ENCODE assay signal across 9 cellular contexts in the genomic region with DNA sequence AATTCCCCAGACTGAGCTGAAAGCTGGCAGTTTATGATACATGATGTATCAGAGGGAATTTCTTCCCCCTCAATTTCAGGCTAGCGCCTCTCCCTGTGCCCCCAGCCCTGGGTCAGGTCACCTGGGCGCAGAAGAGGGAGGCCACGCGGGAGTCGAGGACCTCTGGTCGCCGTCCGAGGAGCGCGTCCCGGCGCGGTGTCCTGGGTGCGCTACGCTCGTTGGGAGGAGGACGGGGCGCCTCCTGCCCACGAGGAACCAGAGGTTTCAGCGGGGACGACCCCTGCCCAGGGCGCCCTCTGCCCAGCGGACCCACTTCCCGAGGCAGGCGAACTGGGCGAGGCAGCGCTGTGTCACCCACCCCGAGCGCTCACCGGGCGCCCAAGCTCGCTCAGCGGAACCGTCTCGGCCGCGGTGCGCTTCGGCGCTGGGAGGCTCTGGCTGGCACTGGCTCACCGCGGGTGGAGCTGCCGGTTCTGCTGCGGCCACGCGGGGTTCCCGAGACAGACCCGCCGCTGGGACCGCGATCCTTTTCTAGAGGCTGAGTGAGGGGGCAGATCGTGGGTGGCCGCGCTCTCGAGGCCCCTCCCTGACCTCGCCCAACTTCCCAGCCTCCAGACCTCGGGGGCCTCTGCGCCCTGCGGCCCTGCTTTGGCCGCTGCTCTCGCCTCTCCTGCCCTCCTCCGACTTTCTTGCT. TPM values are rescaled to one million over a fixed set of nuclear protein-coding genes. Genes with fewer than 3 reads are reported as not detected.
DNase-seq lines count a peak whose midpoint lies in the region; ATAC-seq and TF ChIP-seq lines count a peak whose summit lies in the region.
"Had no signal": no experiment of that assay in that cellular context is flagged by ENCODE, and none has a peak within 500 bp of the region (broad histone marks: within the 10 kb centered on the region; RNA-seq: fewer than 3 reads in every experiment).

Gene FAM237B (minus strand): TSS at position 504 of the 694 bp plus-strand sequence. CDS start 1,556 bp downstream, outside the sequence.

- H3K27me3 Mint-ChIP-seq in chondrocyte (ENCODE audit: low read depth) (peaks cover 72% of the 10 kb centered on the region), type B pancreatic cell (peaks cover 78% of the 10 kb centered on the region)

- H3K4me3 Mint-ChIP-seq in chondrocyte (ENCODE audit: unreplicated experiment) (peak within 1 kb of the TSS; percentile 53), type B pancreatic cell (peak within 1 kb of the TSS; percentile 76)
- H3K4me3 Mint-ChIP-seq: activated B cell treated with CpG ODN at 0.5 μM for 24 hours had no signal

- no peaks in the 10 kb centered on the region for H3K9me2 ChIP-seq in OCI-LY7 (ENCODE audit: insufficient read depth, low read length)

- no peak within 1 kb of the TSS for H3K4me2 ChIP-seq in OCI-LY7 (ENCODE audit: low read length)

- H3K4me3 ChIP-seq in left lung (peak within 1 kb of the TSS in 1 of 2 donors; percentile 3), OCI-LY7 (ENCODE audit: low read depth, low read length, poor library complexity, severe bottlenecking) (no peak within 1 kb of the TSS)

- H4K20me1 ChIP-seq in OCI-LY7 (ENCODE audit: insufficient read depth, low read length), result no peaks in the 10 kb centered on the region

- H3K9me3 ChIP-seq in left lung, result no peaks in the 10 kb centered on the region
- no peaks in the 10 kb centered on the region for H3K9me3 ChIP-seq in OCI-LY7 (ENCODE audit: low read length)

- ATAC-seq in Right ventricle myocardium superior (ENCODE audit: poor library complexity), result peak; percentile 39
- ATAC-seq in left lung, result peak; percentile 56

- H3K4me1 ChIP-seq in left lung (peaks cover 0 to 7% of the 10 kb centered on the region in 2 donors), OCI-LY7 (ENCODE audit: insufficient read depth, low read length, poor library complexity, severe bottlenecking) (no peaks in the 10 kb centered on the region)

- no TSS peak for BruUV-seq in OCI-LY7 (replicated peaks; lab: Mats Ljungman, UMichigan)

- H3K36me3 ChIP-seq in left lung (no peaks in the 10 kb centered on the region), OCI-LY7 (ENCODE audit: insufficient read depth, low read length) (no peaks in the 10 kb centered on the region)

- H3K4me1 Mint-ChIP-seq in chondrocyte (ENCODE audit: low read depth), result peaks cover 10% of the 10 kb centered on the region
- peaks cover 8% of the 10 kb centered on the region for H3K4me1 Mint-ChIP-seq in type B pancreatic cell (ENCODE audit: unreplicated experiment)

- TF ChIP-seq CTCF in chondrocyte (IDR thresholded peaks at IDR 0.05) (no peak), left lung (IDR thresholded peaks at IDR 0.05) (no peak), type B pancreatic cell (conservative IDR thresholded peaks at IDR 0.05) (no peak), OCI-LY7 (conservative IDR thresholded peaks at IDR 0.05; ENCODE audit: low read length) (no peak)

- no peak within 1 kb of the TSS for H2AFZ ChIP-seq in OCI-LY7 (ENCODE audit: low read length)

- H3K27me3 ChIP-seq in left lung, result peaks cover 43 to 77% of the 10 kb centered on the region in 2 donors

- no peak within 1 kb of the TSS for H3K27ac Mint-ChIP-seq in chondrocyte (ENCODE audit: unreplicated experiment)
- no peak within 1 kb of the TSS for H3K27ac Mint-ChIP-seq in type B pancreatic cell
- H3K27ac Mint-ChIP-seq: activated B cell treated with CpG ODN at 0.5 μM for 24 hours had no signal

- no peaks in the 10 kb centered on the region for H3K36me3 Mint-ChIP-seq in chondrocyte (ENCODE audit: low read depth)
- no peaks in the 10 kb centered on the region for H3K36me3 Mint-ChIP-seq in type B pancreatic cell

- H3K27ac ChIP-seq in left lung (no peak within 1 kb of the TSS), OCI-LY7 (ENCODE audit: low read depth, low read length, poor library complexity, severe bottlenecking) (no peak within 1 kb of the TSS)

- POLR2A ChIA-PET in OCI-LY7 (lab: Charles Lee), result interaction anchor here (0.7 kb wide), 1 partner anchor 99 kb away, joined by 3 read pairs; no protein-coding TSS in a partner anchor

- DNase-seq in Right ventricle myocardium superior (peak; percentile 43), cardiac septum (ENCODE audit: low spot score) (no peak), chondrocyte (ENCODE audit: low spot score) (no peak), left lung (peak in 1 of 2 donors; percentile 80), type B pancreatic cell (ENCODE audit: extremely low spot score, unreplicated experiment) (peak; percentile 68), HCEC 1CT (no peak), SHP77 (lab: John Stamatoyannopoulos, UW) (no peak), OCI-LY7 (ENCODE audit: low spot score) (no peak)
- DNase-seq: activated B cell treated with CpG ODN at 0.5 μM for 24 hours had no signal

- intact Hi-C loops in Right ventricle myocardium superior (cut with DNase I) (no loop called here), cardiac septum (cut with DNase I) (no loop called here), left lung (cut with DNase I) (no loop called here), OCI-LY7 (cut with micrococcal nuclease; ENCODE audit: unreplicated experiment) (no loop called here)

- H3K79me2 ChIP-seq in OCI-LY7 (ENCODE audit: insufficient read depth, low read depth, low read length), result no peaks in the 10 kb centered on the region

- no peaks in the 10 kb centered on the region for H3K9me3 Mint-ChIP-seq in chondrocyte (ENCODE audit: low read depth)
- H3K9me3 Mint-ChIP-seq in type B pancreatic cell, result no peaks in the 10 kb centered on the region
- H3K9me3 Mint-ChIP-seq: activated B cell treated with CpG ODN at 0.5 μM for 24 hours had no signal

- CTCF ChIA-PET in OCI-LY7 (lab: Charles Lee; ENCODE audit: unreplicated experiment), result no interaction called here

RNA-seq across cellular contexts. Expression of gene FAM237B, which starts in this region (rescaled TPM):
- total RNA-seq in Right ventricle myocardium superior (not detected), cardiac septum (not detected), chondrocyte (not detected in 3 replicates), left lung (not detected), type B pancreatic cell (ENCODE audit: low replicate concordance) (not detected in 2 replicates), OCI-LY7 (2022) (not detected in 2 replicates)
- not detected in 2 replicates for total RNA-seq in OCI-LY7 (2014; rRNA removed; shearing (Covaris generic))
- total RNA-seq: activated B cell treated with CpG ODN at 0.5 μM for 24 hours had no signal

Comparison
In these comparisons a context has a peak if more than half of its experiments do, and no peak if none do; other contexts are left out.
1. Peak in DNase-seq and ATAC-seq in Right ventricle myocardium superior; RNA of the gene not detected or under 1 TPM.
2. Peak in ATAC-seq in left lung; RNA of the gene not detected or under 1 TPM.
3. Peak in DNase-seq in type B pancreatic cell; RNA of the gene not detected or under 1 TPM.